In genomic region chr11:57008373-57008772, GRCh38 we compare ENCODE assay signal across 7 cellular contexts. TPM values are rescaled to one million over a fixed set of nuclear protein-coding genes. Genes with fewer than 3 reads are reported as not detected.
"Had no signal": no experiment of that assay in that cellular context is flagged by ENCODE, and none has a peak within 500 bp of the region (broad histone marks: within the 10 kb centered on the region; RNA-seq: fewer than 3 reads in every experiment).

No MANE protein-coding gene starts in this region.

- H3K4me3 Mint-ChIP-seq: IgD-negative memory B cell had no signal

- H3K4me3 ChIP-seq: K562 had no signal

- H3K36me3 Mint-ChIP-seq: IgD-negative memory B cell had no signal

- H3K27ac Mint-ChIP-seq: IgD-negative memory B cell had no signal

- ATAC-seq: HepG2, K562 had no signal

- FAIRE-seq: HepG2, HTR-8/SVneo, K562 had no signal

- H3K4me1 Mint-ChIP-seq: IgD-negative memory B cell had no signal

- H3K27me3 Mint-ChIP-seq: IgD-negative memory B cell had no signal

- DNase-seq: IMR-90 had no signal

RNA-seq across cellular contexts. Expression of gene OR5AK2, which starts 19.7 kb away (rescaled TPM):
- total RNA-seq: HepG2, HT-29, HT1080, IMR-90, K562 had no signal
